In the genomic region with DNA sequence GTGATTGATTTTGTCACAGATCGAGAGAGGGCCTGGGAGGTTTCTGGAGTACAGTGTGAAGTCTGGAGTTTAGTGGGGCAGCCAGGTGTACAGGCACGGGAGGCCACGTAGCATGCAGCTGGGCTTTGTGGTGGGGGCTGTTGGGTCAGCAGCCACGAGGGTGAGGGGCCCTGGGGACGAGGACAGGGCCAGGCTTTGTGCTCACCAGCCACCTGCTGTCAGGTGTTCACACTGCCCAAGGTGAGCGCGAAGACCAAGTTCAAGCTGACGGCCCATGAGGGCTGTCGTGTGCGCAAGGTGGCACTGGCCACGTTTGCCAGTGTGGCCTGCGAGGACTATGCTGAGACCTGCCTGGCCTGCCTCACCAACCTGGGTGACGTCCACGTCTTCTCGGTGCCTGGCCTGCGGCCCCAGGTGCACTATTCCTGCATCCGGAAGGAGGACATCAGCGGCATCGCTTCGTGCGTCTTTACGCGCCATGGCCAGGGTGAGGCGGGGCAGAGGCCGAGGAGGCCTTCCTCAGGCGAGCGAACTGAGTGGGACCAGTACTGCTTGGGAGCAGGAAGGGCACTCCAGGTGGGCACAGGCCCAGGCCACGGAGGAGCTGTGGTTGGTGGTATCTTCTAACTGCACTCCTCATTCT, we compare ENCODE assay signal across 3 cellular contexts.
TF ChIP-seq lines count a peak whose summit lies in the region.

No MANE protein-coding gene starts in this region.

TF ChIP-seq in SK-N-SH treated with all-trans-retinoic acid at 6 μM for 48 hours, 23 proteins besides CTCF, POLR2A, EP300 and RAD21:
- TF ChIP-seq ESRRG (CRISPR knock-in tag; IDR thresholded peaks at IDR 0.05), result no peak
- TF ChIP-seq, protein P1, sequence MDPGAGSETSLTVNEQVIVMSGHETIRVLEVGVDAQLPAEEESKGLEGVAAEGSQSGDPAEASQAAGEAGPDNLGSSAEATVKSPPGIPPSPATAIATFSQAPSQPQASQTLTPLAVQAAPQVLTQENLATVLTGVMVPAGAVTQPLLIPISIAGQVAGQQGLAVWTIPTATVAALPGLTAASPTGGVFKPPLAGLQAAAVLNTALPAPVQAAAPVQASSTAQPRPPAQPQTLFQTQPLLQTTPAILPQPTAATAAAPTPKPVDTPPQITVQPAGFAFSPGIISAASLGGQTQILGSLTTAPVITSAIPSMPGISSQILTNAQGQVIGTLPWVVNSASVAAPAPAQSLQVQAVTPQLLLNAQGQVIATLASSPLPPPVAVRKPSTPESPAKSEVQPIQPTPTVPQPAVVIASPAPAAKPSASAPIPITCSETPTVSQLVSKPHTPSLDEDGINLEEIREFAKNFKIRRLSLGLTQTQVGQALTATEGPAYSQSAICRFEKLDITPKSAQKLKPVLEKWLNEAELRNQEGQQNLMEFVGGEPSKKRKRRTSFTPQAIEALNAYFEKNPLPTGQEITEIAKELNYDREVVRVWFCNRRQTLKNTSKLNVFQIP (CRISPR knock-in tag; IDR thresholded peaks at IDR 0.05; ENCODE audit: borderline replicate concordance, low read depth), result no peak
- TF ChIP-seq ZFP3 (CRISPR knock-in tag; IDR thresholded peaks at IDR 0.05), result no peak

TF ChIP-seq in SK-N-SH, 30 proteins besides CTCF, POLR2A, EP300 and RAD21:
- TF ChIP-seq, protein P2, sequence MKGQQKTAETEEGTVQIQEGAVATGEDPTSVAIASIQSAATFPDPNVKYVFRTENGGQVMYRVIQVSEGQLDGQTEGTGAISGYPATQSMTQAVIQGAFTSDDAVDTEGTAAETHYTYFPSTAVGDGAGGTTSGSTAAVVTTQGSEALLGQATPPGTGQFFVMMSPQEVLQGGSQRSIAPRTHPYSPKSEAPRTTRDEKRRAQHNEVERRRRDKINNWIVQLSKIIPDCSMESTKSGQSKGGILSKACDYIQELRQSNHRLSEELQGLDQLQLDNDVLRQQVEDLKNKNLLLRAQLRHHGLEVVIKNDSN (IDR thresholded peaks at IDR 0.05; ENCODE audit: borderline replicate concordance, low read depth), result no peak
- TF ChIP-seq EZH2phosphoT487 (IDR thresholded peaks at IDR 0.05; ENCODE audit: borderline replicate concordance, low read depth), result no peak
- no peak for TF ChIP-seq SIN3A (IDR thresholded peaks at IDR 0.05; ENCODE audit: borderline replicate concordance, low read depth, low read length)
- TF ChIP-seq CHD2 (IDR thresholded peaks at IDR 0.05; ENCODE audit: low read length, partially characterized antibody), result no peak
- TF ChIP-seq NRF1 (IDR thresholded peaks at IDR 0.05; ENCODE audit: low read depth, low read length), result no peak
- TF ChIP-seq TCF12 (IDR thresholded peaks at IDR 0.05), result no peak
- TF ChIP-seq POLR2AphosphoS5 (IDR thresholded peaks at IDR 0.05; ENCODE audit: low read depth, low read length), result no peak
- no peak for TF ChIP-seq RFX5 (IDR thresholded peaks at IDR 0.05; ENCODE audit: low read length)
- TF ChIP-seq, protein P3, sequence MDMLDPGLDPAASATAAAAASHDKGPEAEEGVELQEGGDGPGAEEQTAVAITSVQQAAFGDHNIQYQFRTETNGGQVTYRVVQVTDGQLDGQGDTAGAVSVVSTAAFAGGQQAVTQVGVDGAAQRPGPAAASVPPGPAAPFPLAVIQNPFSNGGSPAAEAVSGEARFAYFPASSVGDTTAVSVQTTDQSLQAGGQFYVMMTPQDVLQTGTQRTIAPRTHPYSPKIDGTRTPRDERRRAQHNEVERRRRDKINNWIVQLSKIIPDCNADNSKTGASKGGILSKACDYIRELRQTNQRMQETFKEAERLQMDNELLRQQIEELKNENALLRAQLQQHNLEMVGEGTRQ (IDR thresholded peaks at IDR 0.05; ENCODE audit: borderline replicate concordance, low read depth, low read length), result no peak
- TF ChIP-seq SMC3 (IDR thresholded peaks at IDR 0.05; ENCODE audit: low read depth, low read length), result no peak
- TF ChIP-seq, protein P4, sequence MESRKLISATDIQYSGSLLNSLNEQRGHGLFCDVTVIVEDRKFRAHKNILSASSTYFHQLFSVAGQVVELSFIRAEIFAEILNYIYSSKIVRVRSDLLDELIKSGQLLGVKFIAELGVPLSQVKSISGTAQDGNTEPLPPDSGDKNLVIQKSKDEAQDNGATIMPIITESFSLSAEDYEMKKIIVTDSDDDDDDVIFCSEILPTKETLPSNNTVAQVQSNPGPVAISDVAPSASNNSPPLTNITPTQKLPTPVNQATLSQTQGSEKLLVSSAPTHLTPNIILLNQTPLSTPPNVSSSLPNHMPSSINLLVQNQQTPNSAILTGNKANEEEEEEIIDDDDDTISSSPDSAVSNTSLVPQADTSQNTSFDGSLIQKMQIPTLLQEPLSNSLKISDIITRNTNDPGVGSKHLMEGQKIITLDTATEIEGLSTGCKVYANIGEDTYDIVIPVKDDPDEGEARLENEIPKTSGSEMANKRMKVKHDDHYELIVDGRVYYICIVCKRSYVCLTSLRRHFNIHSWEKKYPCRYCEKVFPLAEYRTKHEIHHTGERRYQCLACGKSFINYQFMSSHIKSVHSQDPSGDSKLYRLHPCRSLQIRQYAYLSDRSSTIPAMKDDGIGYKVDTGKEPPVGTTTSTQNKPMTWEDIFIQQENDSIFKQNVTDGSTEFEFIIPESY (IDR thresholded peaks at IDR 0.05; ENCODE audit: borderline replicate concordance, low read depth), result no peak

TF ChIP-seq in WTC11, 78 proteins besides CTCF, POLR2A, EP300 and RAD21:
- TF ChIP-seq CREM (CRISPR knock-in tag; IDR thresholded peaks at IDR 0.05), result no peak
- TF ChIP-seq CREB1 (CRISPR knock-in tag; IDR thresholded peaks at IDR 0.05), result no peak
- TF ChIP-seq TCF7 (CRISPR knock-in tag; IDR thresholded peaks at IDR 0.05; ENCODE audit: low read depth), result no peak
- TF ChIP-seq, protein P5, sequence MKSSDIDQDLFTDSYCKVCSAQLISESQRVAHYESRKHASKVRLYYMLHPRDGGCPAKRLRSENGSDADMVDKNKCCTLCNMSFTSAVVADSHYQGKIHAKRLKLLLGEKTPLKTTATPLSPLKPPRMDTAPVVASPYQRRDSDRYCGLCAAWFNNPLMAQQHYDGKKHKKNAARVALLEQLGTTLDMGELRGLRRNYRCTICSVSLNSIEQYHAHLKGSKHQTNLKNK (CRISPR knock-in tag; IDR thresholded peaks at IDR 0.05), result no peak
- TF ChIP-seq, protein P6, sequence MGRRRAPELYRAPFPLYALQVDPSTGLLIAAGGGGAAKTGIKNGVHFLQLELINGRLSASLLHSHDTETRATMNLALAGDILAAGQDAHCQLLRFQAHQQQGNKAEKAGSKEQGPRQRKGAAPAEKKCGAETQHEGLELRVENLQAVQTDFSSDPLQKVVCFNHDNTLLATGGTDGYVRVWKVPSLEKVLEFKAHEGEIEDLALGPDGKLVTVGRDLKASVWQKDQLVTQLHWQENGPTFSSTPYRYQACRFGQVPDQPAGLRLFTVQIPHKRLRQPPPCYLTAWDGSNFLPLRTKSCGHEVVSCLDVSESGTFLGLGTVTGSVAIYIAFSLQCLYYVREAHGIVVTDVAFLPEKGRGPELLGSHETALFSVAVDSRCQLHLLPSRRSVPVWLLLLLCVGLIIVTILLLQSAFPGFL (CRISPR knock-in tag; IDR thresholded peaks at IDR 0.05; ENCODE audit: borderline replicate concordance), result no peak
